ENCODE assay signal across 7 cellular contexts in genomic region chr11:29527391-29527936, GRCh38.
DNase-seq lines count a peak whose midpoint lies in the region; ATAC-seq, FAIRE-seq and TF ChIP-seq lines count a peak whose summit lies in the region.

No MANE protein-coding gene starts in this region.

- ATAC-seq in GM18909 (IDR thresholded peaks at IDR 0.05; ENCODE audit: poor library complexity, unreplicated experiment), result peak; percentile 64
- ATAC-seq in stimulated activated memory B cell treated with anti-CD40 and anti-IgM and Interleukin-4, amounts not matched to agents 10 μg/mL and 1 μg/mL and 100 μg/mL, for 72 hours, result no peak
- no peak for ATAC-seq in HG02763 (IDR thresholded peaks at IDR 0.05; ENCODE audit: unreplicated experiment)

- in situ Hi-C loops in astrocyte of the spinal cord (cut with HindIII; ENCODE audit: low sequenced_read_pairs), result no loop called here

- H3K27ac Mint-ChIP-seq in neural crest cell (ENCODE audit: unreplicated experiment), result no peak overlapping the region
- H3K27ac Mint-ChIP-seq in stimulated activated memory B cell treated with anti-CD40 and anti-IgM and Interleukin-4, amounts not matched to agents 10 μg/mL and 1 μg/mL and 100 μg/mL, for 72 hours, result no peak overlapping the region

- H3K27me3 Mint-ChIP-seq in neural crest cell (ENCODE audit: low read depth), result no peaks in the 10 kb centered on the region
- no peaks in the 10 kb centered on the region for H3K27me3 Mint-ChIP-seq in stimulated activated memory B cell treated with anti-CD40 and anti-IgM and Interleukin-4, amounts not matched to agents 10 μg/mL and 1 μg/mL and 100 μg/mL, for 72 hours

- intact Hi-C loops in kidney (cut with DNase I), result no loop called here

- peak; percentile 58 for TF ChIP-seq CTCF in astrocyte of the spinal cord (IDR thresholded peaks at IDR 0.05; ENCODE audit: low read depth, low read length)
- peak; percentile 66 for TF ChIP-seq CTCF in neural crest cell (conservative IDR thresholded peaks at IDR 0.05)
- no peak for TF ChIP-seq CTCF in kidney (IDR thresholded peaks at IDR 0.05; ENCODE audit: borderline replicate concordance, extremely low read depth, insufficient read depth)

- H3K9me3 ChIP-seq in kidney (ENCODE audit: control insufficient read depth in 1 of 2, low read length in 2 of 2), result no peaks in the 10 kb centered on the region

- no peak overlapping the region for H3K4me3 Mint-ChIP-seq in neural crest cell
- H3K4me3 Mint-ChIP-seq in stimulated activated memory B cell treated with anti-CD40 and anti-IgM and Interleukin-4, amounts not matched to agents 10 μg/mL and 1 μg/mL and 100 μg/mL, for 72 hours, result no peak overlapping the region

- no peak; the same call in 1 of the 2 replicates for TF ChIP-seq RAD21 in Ishikawa (IDR thresholded peaks at IDR 0.05; ENCODE audit: low read depth)

- H3K4me1 ChIP-seq in kidney (ENCODE audit: control insufficient read depth in 1 of 2, insufficient read depth in 1 of 2, low read depth in 1 of 2, low read length in 2 of 2), result no peaks in the 10 kb centered on the region

- H3K36me3 Mint-ChIP-seq in neural crest cell (ENCODE audit: low read depth), result peaks cover 3% of the 10 kb centered on the region
- no peaks in the 10 kb centered on the region for H3K36me3 Mint-ChIP-seq in stimulated activated memory B cell treated with anti-CD40 and anti-IgM and Interleukin-4, amounts not matched to agents 10 μg/mL and 1 μg/mL and 100 μg/mL, for 72 hours

- DNase-seq in astrocyte of the spinal cord (ENCODE audit: low read depth, low spot score) (peak; percentile 69), neural crest cell (ENCODE audit: low read depth, low spot score) (no peak), kidney (no peak)

- no peak overlapping the region for H3K4me3 ChIP-seq in astrocyte of the spinal cord (ENCODE audit: low read depth, low read length)
- H3K4me3 ChIP-seq in kidney (ENCODE audit: low read length in 2 of 2), result no peak overlapping the region

- TF ChIP-seq EP300 in Ishikawa (IDR thresholded peaks at IDR 0.05; ENCODE audit: borderline replicate concordance), result no peak

- H3K9ac ChIP-seq in kidney (ENCODE audit: low read length in 2 of 2), result no peak overlapping the region

- H3K4me1 Mint-ChIP-seq in neural crest cell, result no peaks in the 10 kb centered on the region
- no peaks in the 10 kb centered on the region for H3K4me1 Mint-ChIP-seq in stimulated activated memory B cell treated with anti-CD40 and anti-IgM and Interleukin-4, amounts not matched to agents 10 μg/mL and 1 μg/mL and 100 μg/mL, for 72 hours

- FAIRE-seq in kidney (lab: Jason Lieb, UNC), result no peak

- peaks cover 9% of the 10 kb centered on the region for H3K9me3 Mint-ChIP-seq in neural crest cell
- H3K9me3 Mint-ChIP-seq in stimulated activated memory B cell treated with anti-CD40 and anti-IgM and Interleukin-4, amounts not matched to agents 10 μg/mL and 1 μg/mL and 100 μg/mL, for 72 hours, result peaks cover 6% of the 10 kb centered on the region

- H3K27ac ChIP-seq in kidney (ENCODE audit: low read depth in 2 of 2, low read length in 2 of 2), result no peak overlapping the region

- H3K36me3 ChIP-seq in kidney (ENCODE audit: control insufficient read depth in 1 of 2, insufficient read depth in 2 of 2, low read length in 2 of 2), result no peaks in the 10 kb centered on the region

TF ChIP-seq in Ishikawa, 13 proteins besides CTCF, POLR2A, EP300 and RAD21:
- TF ChIP-seq CEBPB (IDR thresholded peaks at IDR 0.05), result peak; percentile 86
- no peak for TF ChIP-seq TCF12 (IDR thresholded peaks at IDR 0.05; ENCODE audit: low read depth)
- TF ChIP-seq YY1 (IDR thresholded peaks at IDR 0.05; ENCODE audit: low read depth), result no peak
- no peak for TF ChIP-seq EGR1 (IDR thresholded peaks at IDR 0.05)
